ENCODE assay signal across 1 cellular context in genomic region chr20:50136822-50137599, GRCh38.
TF ChIP-seq lines count a peak whose summit lies in the region.

No MANE protein-coding gene starts in this region.

TF ChIP-seq in WTC11, 78 proteins besides CTCF, POLR2A, EP300 and RAD21 (continued from another document):
- no peak for TF ChIP-seq ZNF512 (CRISPR knock-in tag; IDR thresholded peaks at IDR 0.05; ENCODE audit: borderline replicate concordance)
- no peak for TF ChIP-seq ZNF138 (CRISPR knock-in tag; conservative IDR thresholded peaks at IDR 0.05)
